8 cellular contexts compared by ENCODE assay signal in the genomic region with DNA sequence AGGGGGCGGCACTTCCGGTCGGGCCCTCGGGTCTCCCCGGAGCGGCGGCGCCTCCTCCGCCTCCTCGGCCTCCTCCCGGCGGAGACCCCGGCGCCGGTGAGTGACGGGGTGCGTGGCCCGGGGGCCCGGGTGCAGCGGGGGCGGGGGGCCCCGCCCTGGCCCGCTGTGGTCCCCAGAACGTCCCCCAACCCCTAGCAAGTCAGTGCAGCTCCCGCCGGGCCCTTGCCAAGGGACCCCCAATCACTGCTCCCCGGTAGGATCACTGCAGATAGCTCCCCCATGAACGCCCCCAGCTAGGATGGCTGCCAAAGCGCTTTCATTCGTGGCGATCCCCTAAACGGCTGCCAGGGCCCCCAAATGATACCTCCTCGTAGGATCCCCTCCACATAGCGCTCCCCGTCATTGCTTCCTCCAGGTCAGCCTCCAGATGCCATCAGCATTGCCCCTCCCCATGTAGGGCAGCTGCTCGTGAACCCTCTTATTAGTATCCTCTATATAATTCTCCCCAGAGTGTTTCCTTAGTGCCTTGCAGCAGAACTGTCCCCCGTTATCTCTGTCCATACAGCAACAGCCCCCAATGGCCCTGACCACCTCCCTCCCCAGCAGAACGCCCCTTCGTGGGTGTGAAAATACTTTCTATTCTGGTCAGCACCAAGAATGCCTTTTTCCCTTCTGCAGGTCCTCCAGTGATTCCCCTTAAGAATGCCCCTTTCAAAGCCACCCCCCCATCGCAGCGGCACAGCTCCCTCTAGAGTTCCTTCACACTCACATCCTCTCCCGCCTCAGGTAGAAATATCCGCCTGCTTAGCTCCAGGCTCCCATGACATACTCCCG. TPM values are rescaled to one million over a fixed set of nuclear protein-coding genes. Genes with fewer than 3 reads are reported as not detected.
DNase-seq lines count a peak whose midpoint lies in the region; ATAC-seq, FAIRE-seq and TF ChIP-seq lines count a peak whose summit lies in the region.

A gene (plus strand): TSS at position 11 of the 834 bp plus-strand sequence. CDS start 7,972 bp downstream, outside the sequence.

- peak within 1 kb of the TSS; percentile 99 for H3K4me3 Mint-ChIP-seq in natural killer cell treated with Interleukin-12 subunit alpha and Interleukin-12 subunit beta and Interleukin-15 and Interleukin-18, amount 100 ng/mL, for 72 hours
- peak within 1 kb of the TSS; percentile 95 for H3K4me3 Mint-ChIP-seq in stimulated activated naive CD8-positive, alpha-beta T cell treated with anti-CD3 and anti-CD28 coated beads, Interleukin-15, Interleukin-2, amounts not matched to agents 100 ng/mL and 50 ng/mL, for 24 hours

- no peaks in the 10 kb centered on the region for H3K9me3 Mint-ChIP-seq in natural killer cell treated with Interleukin-12 subunit alpha and Interleukin-12 subunit beta and Interleukin-15 and Interleukin-18, amount 100 ng/mL, for 72 hours
- H3K9me3 Mint-ChIP-seq in stimulated activated naive CD8-positive, alpha-beta T cell treated with anti-CD3 and anti-CD28 coated beads, Interleukin-15, Interleukin-2, amounts not matched to agents 100 ng/mL and 50 ng/mL, for 24 hours: no peaks in the 10 kb centered on the region

- peak; percentile 90 for TF ChIP-seq CTCF in fibroblast of pulmonary artery (IDR thresholded peaks at IDR 0.05; ENCODE audit: low read length, missing control alignments)

- in situ Hi-C loops in KBM-7 (cut with MboI; ENCODE audit: low pct_unique_long_range_greater_than_20kb, low sequenced_read_pairs): no loop called here

- peak within 1 kb of the TSS; percentile 88 to 95 for H3K27ac Mint-ChIP-seq in natural killer cell treated with Interleukin-12 subunit alpha and Interleukin-12 subunit beta and Interleukin-15 and Interleukin-18, amount 100 ng/mL, for 72 hours
- peak within 1 kb of the TSS; percentile 98 for H3K27ac Mint-ChIP-seq in stimulated activated naive CD8-positive, alpha-beta T cell treated with anti-CD3 and anti-CD28 coated beads, Interleukin-15, Interleukin-2, amounts not matched to agents 100 ng/mL and 50 ng/mL, for 24 hours

- H3K4me1 Mint-ChIP-seq in natural killer cell treated with Interleukin-12 subunit alpha and Interleukin-12 subunit beta and Interleukin-15 and Interleukin-18, amount 100 ng/mL, for 72 hours (ENCODE audit: low read depth in 2 of 2): peaks cover 55 to 64% of the 10 kb centered on the region in 2 donors
- peaks cover 64% of the 10 kb centered on the region for H3K4me1 Mint-ChIP-seq in stimulated activated naive CD8-positive, alpha-beta T cell treated with anti-CD3 and anti-CD28 coated beads, Interleukin-15, Interleukin-2, amounts not matched to agents 100 ng/mL and 50 ng/mL, for 24 hours (ENCODE audit: low read depth)

- DNase-seq in C1 segment of cervical spinal cord (lab: John Stamatoyannopoulos, UW): peak; percentile 5 to 81 (median 46)
- peak; percentile 86 for DNase-seq in KBM-7
- DNase-seq in RCC 7860 (ENCODE audit: low spot score): peak; percentile 72
- peak; percentile 43 to 51 for DNase-seq in activated T-helper 1 cell treated with anti-CD3 and anti-CD28 coated beads, Interleukin-2, amount 50 U/mL, for 16 hours (ENCODE audit: low read depth in 1 of 2, low spot score in 1 of 2)
- peak; percentile 90 for DNase-seq in fibroblast of pulmonary artery (ENCODE audit: low read depth)
- DNase-seq in natural killer cell treated with Interleukin-12 subunit alpha and Interleukin-12 subunit beta and Interleukin-15 and Interleukin-18, amount 100 ng/mL, for 72 hours (ENCODE audit: low spot score): peak; percentile 82

- H3K36me3 Mint-ChIP-seq in natural killer cell treated with Interleukin-12 subunit alpha and Interleukin-12 subunit beta and Interleukin-15 and Interleukin-18, amount 100 ng/mL, for 72 hours: no peaks in the 10 kb centered on the region
- H3K36me3 Mint-ChIP-seq in stimulated activated naive CD8-positive, alpha-beta T cell treated with anti-CD3 and anti-CD28 coated beads, Interleukin-15, Interleukin-2, amounts not matched to agents 100 ng/mL and 50 ng/mL, for 24 hours (ENCODE audit: low read depth): peaks cover 36% of the 10 kb centered on the region

- FAIRE-seq in RCC 7860 (lab: Jason Lieb, UNC): peak; percentile 38

- H3K27me3 Mint-ChIP-seq in natural killer cell treated with Interleukin-12 subunit alpha and Interleukin-12 subunit beta and Interleukin-15 and Interleukin-18, amount 100 ng/mL, for 72 hours: no peaks in the 10 kb centered on the region
- H3K27me3 Mint-ChIP-seq in stimulated activated naive CD8-positive, alpha-beta T cell treated with anti-CD3 and anti-CD28 coated beads, Interleukin-15, Interleukin-2, amounts not matched to agents 100 ng/mL and 50 ng/mL, for 24 hours: no peaks in the 10 kb centered on the region

- peak; percentile 25 for ATAC-seq in GM19455 (IDR thresholded peaks at IDR 0.05; ENCODE audit: unreplicated experiment)
- ATAC-seq in natural killer cell treated with Interleukin-12 subunit alpha and Interleukin-12 subunit beta and Interleukin-15 and Interleukin-18, amount 100 ng/mL, for 72 hours: peak; percentile 39 to 70

- peak within 1 kb of the TSS; percentile 76 for H3K4me3 ChIP-seq in fibroblast of pulmonary artery (replicated peaks; ENCODE audit: low read depth, low read length)

RNA-seq across cellular contexts. Expression of the gene that starts here (rescaled TPM):
- total RNA-seq in natural killer cell treated with Interleukin-12 subunit alpha and Interleukin-12 subunit beta and Interleukin-15 and Interleukin-18, amount 100 ng/mL, for 72 hours: 10 to 100 TPM; 15.4 to 20.7 TPM

Comparison
In these comparisons a context has a peak if more than half of its experiments do, and no peak if none do; other contexts are left out.
1. Peak in every context shown above with its lines: DNase-seq, ATAC-seq and H3K4me3 ChIP-seq.